ENCODE assay signal across 24 cellular contexts in the genomic region with DNA sequence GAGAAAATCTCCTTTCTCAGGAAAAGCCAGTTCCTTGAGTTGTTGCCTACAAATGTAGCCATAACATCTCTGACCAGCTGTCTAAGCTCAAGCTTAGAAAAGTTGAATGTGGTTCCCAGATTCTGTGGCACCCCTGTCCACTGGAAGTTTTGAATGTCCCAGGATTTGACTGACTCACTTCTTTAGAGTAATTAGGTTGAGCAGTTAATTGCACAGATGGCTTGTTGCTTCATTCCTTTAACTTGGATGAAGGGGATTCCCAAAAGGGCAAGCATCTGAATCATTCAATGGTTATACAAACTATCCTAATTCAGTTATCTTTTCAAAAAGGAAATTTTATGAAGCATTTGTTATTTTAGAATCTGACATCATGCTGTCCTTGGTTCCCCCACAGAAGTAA.
"Had no signal": no experiment of that assay in that cellular context is flagged by ENCODE, and none has a peak within 500 bp of the region (broad histone marks: within the 10 kb centered on the region; RNA-seq: fewer than 3 reads in every experiment).

No MANE protein-coding gene starts in this region.

- H3K27me3 Mint-ChIP-seq: progenitor cell of endocrine pancreas had no signal

- H3K9me3 ChIP-seq: mucosa of descending colon, right atrium auricular region, vagina had no signal

- H3K4me3 ChIP-seq: heart right ventricle, mucosa of descending colon, right atrium auricular region, vagina had no signal

- H3K36me3 ChIP-seq: heart right ventricle, right atrium auricular region, vagina had no signal

- H3K27ac ChIP-seq: epithelial cell of prostate, heart right ventricle, right atrium auricular region, vagina had no signal

- H3K9me3 Mint-ChIP-seq: activated CD4-positive, alpha-beta memory T cell treated with anti-CD3 and anti-CD28 coated beads for 36 hours; activated naive CD8-positive, alpha-beta T cell treated with anti-CD3 and anti-CD28 coated beads, Interleukin-2, amount 10 ng/mL, durations not matched to agents 7 days and 5 days; stimulated activated naive CD8-positive, alpha-beta T cell treated with anti-CD3 and anti-CD28 coated beads, Interleukin-15, amount 100 ng/mL, for 72 hours; T-helper 2 cell treated with Interferon-gamma antibody and Interleukin-4, amounts not matched to agents 5 μg/mL and 100 μg/mL, for 36 hours had no signal

- H3K4me1 ChIP-seq: right atrium auricular region had no signal

- H3K36me3 Mint-ChIP-seq: activated CD4-positive, alpha-beta memory T cell treated with anti-CD3 and anti-CD28 coated beads for 36 hours; activated CD8-positive, alpha-beta memory T cell treated with anti-CD3 and anti-CD28 coated beads, Interleukin-2, amount 10 ng/mL, durations not matched to agents 7 days and 5 days; activated naive CD8-positive, alpha-beta T cell treated with anti-CD3 and anti-CD28 coated beads, Interleukin-2, amount 10 ng/mL, durations not matched to agents 7 days and 5 days; naive B cell had no signal

- ATAC-seq: activated CD8-positive, alpha-beta memory T cell treated with anti-CD3 and anti-CD28 coated beads, Interleukin-2, amount 10 ng/mL, durations not matched to agents 7 days and 5 days; mucosa of descending colon; stimulated activated naive CD8-positive, alpha-beta T cell treated with anti-CD3 and anti-CD28 coated beads, Interleukin-15, amount 100 ng/mL, for 72 hours had no signal

- H3K27ac Mint-ChIP-seq: activated B cell treated with CpG ODN at 0.5 μM for 24 hours; activated CD4-positive, alpha-beta memory T cell treated with anti-CD3 and anti-CD28 coated beads for 36 hours; activated CD8-positive, alpha-beta memory T cell treated with anti-CD3 and anti-CD28 coated beads, Interleukin-2, amount 10 ng/mL, durations not matched to agents 7 days and 5 days; activated naive CD8-positive, alpha-beta T cell treated with anti-CD3 and anti-CD28 coated beads, Interleukin-2, amount 10 ng/mL, durations not matched to agents 7 days and 5 days; brain; endodermal cell; naive B cell; progenitor cell of endocrine pancreas; stimulated activated naive CD8-positive, alpha-beta T cell treated with anti-CD3 and anti-CD28 coated beads, Interleukin-15, amount 100 ng/mL, for 72 hours; T-helper 2 cell treated with Interferon-gamma antibody and Interleukin-4, amounts not matched to agents 5 μg/mL and 100 μg/mL, for 36 hours had no signal

- H3K27me3 ChIP-seq: right atrium auricular region, vagina had no signal

- DNase-seq: activated B cell treated with CpG ODN at 0.5 μM for 24 hours; activated CD4-positive, alpha-beta memory T cell treated with anti-CD3 and anti-CD28 coated beads for 36 hours; activated CD4-positive, alpha-beta T cell treated with anti-CD3 and anti-CD28 coated beads for 4 hours; activated CD8-positive, alpha-beta memory T cell treated with anti-CD3 and anti-CD28 coated beads, Interleukin-2, amount 10 ng/mL, durations not matched to agents 7 days and 5 days; activated naive CD4-positive, alpha-beta T cell; activated naive CD8-positive, alpha-beta T cell treated with anti-CD3 and anti-CD28 coated beads, Interleukin-2, amount 10 ng/mL, durations not matched to agents 7 days and 5 days; anterior cingulate cortex; central memory CD4-positive, alpha-beta T cell; endodermal cell; heart right ventricle; mesenchymal stem cell; mucosa of descending colon; naive B cell; stimulated activated CD4-positive, alpha-beta T cell treated with anti-CD3 and anti-CD28 coated beads, Interleukin-15, amount 100 ng/mL, for 24 hours; stimulated activated CD4-positive, alpha-beta T cell treated with anti-CD3 and anti-CD28 coated beads, Interleukin-2, amount 100 ng/mL, for 48 hours; stimulated activated naive CD8-positive, alpha-beta T cell treated with anti-CD3 and anti-CD28 coated beads, Interleukin-15, amount 100 ng/mL, for 72 hours; trophoblast cell had no signal

- H3K4me1 Mint-ChIP-seq: activated B cell treated with CpG ODN at 0.5 μM for 24 hours; activated CD8-positive, alpha-beta memory T cell treated with anti-CD3 and anti-CD28 coated beads, Interleukin-2, amount 10 ng/mL, durations not matched to agents 7 days and 5 days; activated naive CD8-positive, alpha-beta T cell treated with anti-CD3 and anti-CD28 coated beads, Interleukin-2, amount 10 ng/mL, durations not matched to agents 7 days and 5 days; naive B cell; stimulated activated naive CD8-positive, alpha-beta T cell treated with anti-CD3 and anti-CD28 coated beads, Interleukin-15, amount 100 ng/mL, for 72 hours had no signal

- H3K4me3 Mint-ChIP-seq: activated B cell treated with CpG ODN at 0.5 μM for 24 hours; activated CD4-positive, alpha-beta memory T cell treated with anti-CD3 and anti-CD28 coated beads for 36 hours; activated CD8-positive, alpha-beta memory T cell treated with anti-CD3 and anti-CD28 coated beads, Interleukin-2, amount 10 ng/mL, durations not matched to agents 7 days and 5 days; activated naive CD8-positive, alpha-beta T cell treated with anti-CD3 and anti-CD28 coated beads, Interleukin-2, amount 10 ng/mL, durations not matched to agents 7 days and 5 days; brain; endodermal cell; neural crest cell; stimulated activated naive CD8-positive, alpha-beta T cell treated with anti-CD3 and anti-CD28 coated beads, Interleukin-15, amount 100 ng/mL, for 72 hours; T-helper 2 cell treated with Interferon-gamma antibody and Interleukin-4, amounts not matched to agents 5 μg/mL and 100 μg/mL, for 36 hours had no signal
